9 cellular contexts compared by ENCODE assay signal in the genomic region with DNA sequence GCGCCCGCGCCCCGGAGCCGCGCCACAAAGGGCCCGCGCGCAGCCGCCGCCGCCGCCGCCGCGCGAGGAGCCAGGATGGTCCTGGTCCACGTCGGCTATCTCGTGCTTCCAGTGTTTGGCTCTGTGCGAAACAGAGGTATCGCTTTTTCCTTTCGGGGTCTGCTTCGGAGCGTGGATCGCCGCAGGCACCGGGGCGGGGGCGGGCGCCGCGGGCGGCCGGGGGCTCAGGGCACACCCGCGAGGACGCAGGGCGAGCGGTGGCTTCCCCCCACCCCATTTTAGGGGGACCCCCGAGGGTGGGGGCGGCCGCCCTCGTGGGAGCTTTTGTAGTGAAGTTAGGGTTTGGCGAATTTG.
A peak's percentile ranks its signal among the peaks of the same experiment; 100 is the strongest.
DNase-seq lines count a peak whose midpoint lies in the region; ATAC-seq, FAIRE-seq and TF ChIP-seq lines count a peak whose summit lies in the region.
"Had no signal": no experiment of that assay in that cellular context is flagged by ENCODE, and none has a peak within 500 bp of the region (broad histone marks: within the 10 kb centered on the region; RNA-seq: fewer than 3 reads in every experiment).

No MANE protein-coding gene starts in this region.

- no peak for FAIRE-seq in GM12892 (lab: Jason Lieb, UNC)

- peaks cover 46% of the 10 kb centered on the region for H3K27me3 ChIP-seq in iPS-20b (ENCODE audit: insufficient read depth, low read length)

- no peaks in the 10 kb centered on the region for H3K9me3 ChIP-seq in iPS-20b (ENCODE audit: insufficient read depth, low read depth, low read length)

- H3K27ac Mint-ChIP-seq in activated CD8-positive, alpha-beta T cell treated with anti-CD3 and anti-CD28 coated beads, Interleukin-2, amount 10 ng/mL, durations not matched to agents 7 days and 5 days = no peak overlapping the region
- no peak overlapping the region for H3K27ac Mint-ChIP-seq in stimulated activated naive CD8-positive, alpha-beta T cell treated with anti-CD3 and anti-CD28 coated beads, Interleukin-15, amount 100 ng/mL, for 72 hours

- no peak for TF ChIP-seq POLR2A in GM12892 (IDR thresholded peaks at IDR 0.05; ENCODE audit: low read depth, low read length)

- peak overlapping the region; percentile 73; the same call in 1 of the 2 replicates for H3K9ac ChIP-seq in iPS-20b (ENCODE audit: low read depth, low read length)

- peaks cover 4% of the 10 kb centered on the region for H3K36me3 Mint-ChIP-seq in activated CD8-positive, alpha-beta T cell treated with anti-CD3 and anti-CD28 coated beads, Interleukin-2, amount 10 ng/mL, durations not matched to agents 7 days and 5 days (ENCODE audit: low read depth)

- POLR2A ChIA-PET in activated CD8-positive, alpha-beta T cell treated with anti-CD3 and anti-CD28 coated beads, Interleukin-2, amount 10 ng/mL, durations not matched to agents 7 days and 5 days (lab: Charles Lee) = no interaction called here

- CTCF ChIA-PET in activated CD8-positive, alpha-beta T cell treated with anti-CD3 and anti-CD28 coated beads, Interleukin-2, amount 10 ng/mL, durations not matched to agents 7 days and 5 days (lab: Charles Lee) = no interaction called here

- H3K27me3 Mint-ChIP-seq in activated CD8-positive, alpha-beta T cell treated with anti-CD3 and anti-CD28 coated beads, Interleukin-2, amount 10 ng/mL, durations not matched to agents 7 days and 5 days (ENCODE audit: low read depth) = peaks cover 62% of the 10 kb centered on the region
- H3K27me3 Mint-ChIP-seq in stimulated activated naive CD8-positive, alpha-beta T cell treated with anti-CD3 and anti-CD28 coated beads, Interleukin-15, amount 100 ng/mL, for 72 hours = peaks cover 97% of the 10 kb centered on the region

- ATAC-seq in activated CD8-positive, alpha-beta T cell treated with anti-CD3 and anti-CD28 coated beads, Interleukin-2, amount 10 ng/mL, durations not matched to agents 7 days and 5 days = peak; percentile 50
- ATAC-seq in stimulated activated naive CD8-positive, alpha-beta T cell treated with anti-CD3 and anti-CD28 coated beads, Interleukin-15, amount 100 ng/mL, for 72 hours = peak; percentile 51

- H3K4me1 ChIP-seq in iPS-20b (ENCODE audit: insufficient read depth, low read length) = peaks cover 30% of the 10 kb centered on the region

- peak overlapping the region; percentile 82 for H3K4me3 Mint-ChIP-seq in activated CD8-positive, alpha-beta T cell treated with anti-CD3 and anti-CD28 coated beads, Interleukin-2, amount 10 ng/mL, durations not matched to agents 7 days and 5 days
- H3K4me3 Mint-ChIP-seq in stimulated activated naive CD8-positive, alpha-beta T cell treated with anti-CD3 and anti-CD28 coated beads, Interleukin-15, amount 100 ng/mL, for 72 hours = peak overlapping the region; percentile 81 to 92

- H3K9me3 Mint-ChIP-seq in activated CD8-positive, alpha-beta T cell treated with anti-CD3 and anti-CD28 coated beads, Interleukin-2, amount 10 ng/mL, durations not matched to agents 7 days and 5 days (ENCODE audit: insufficient read depth) = no peaks in the 10 kb centered on the region
- H3K9me3 Mint-ChIP-seq in stimulated activated naive CD8-positive, alpha-beta T cell treated with anti-CD3 and anti-CD28 coated beads, Interleukin-15, amount 100 ng/mL, for 72 hours = no peaks in the 10 kb centered on the region

- H3K4me3 ChIP-seq in iPS-20b (ENCODE audit: low read length) = peak overlapping the region; percentile 82; the same call in 1 of the 2 replicates

- H3K36me3 ChIP-seq in iPS-20b (ENCODE audit: insufficient read depth, low read depth, low read length) = no peaks in the 10 kb centered on the region

- H3K4me1 Mint-ChIP-seq in activated CD8-positive, alpha-beta T cell treated with anti-CD3 and anti-CD28 coated beads, Interleukin-2, amount 10 ng/mL, durations not matched to agents 7 days and 5 days (ENCODE audit: low read depth) = peaks cover 53% of the 10 kb centered on the region
- peaks cover 48% of the 10 kb centered on the region for H3K4me1 Mint-ChIP-seq in stimulated activated naive CD8-positive, alpha-beta T cell treated with anti-CD3 and anti-CD28 coated beads, Interleukin-15, amount 100 ng/mL, for 72 hours

- peak; percentile 43 for DNase-seq in DMS79 treated with DMSO at 0.1 percent for 48 hours (lab: John Stamatoyannopoulos, UW)
- no peak for DNase-seq in DMS79 (lab: John Stamatoyannopoulos, UW)
- no peak for DNase-seq in activated CD8-positive, alpha-beta T cell treated with anti-CD3 and anti-CD28 coated beads, Interleukin-2, amount 10 ng/mL, durations not matched to agents 7 days and 5 days
- no peak for DNase-seq in stimulated activated naive CD8-positive, alpha-beta T cell treated with anti-CD3 and anti-CD28 coated beads, Interleukin-15, amount 100 ng/mL, for 72 hours
- no peak for DNase-seq in NCI-H526 (lab: John Stamatoyannopoulos, UW)
- DNase-seq in GM12892 (ENCODE audit: insufficient read length) = no peak
- no peak for DNase-seq in NOMO-1 treated with DMSO at 0.1 percent for 48 hours (lab: John Stamatoyannopoulos, UW; ENCODE audit: unreplicated experiment)
- DNase-seq: ACHN had no signal

- no peak overlapping the region for H3K27ac ChIP-seq in iPS-20b (ENCODE audit: low read length)
